Comparison of ENCODE assay signal across 9 cellular contexts in the genomic region with DNA sequence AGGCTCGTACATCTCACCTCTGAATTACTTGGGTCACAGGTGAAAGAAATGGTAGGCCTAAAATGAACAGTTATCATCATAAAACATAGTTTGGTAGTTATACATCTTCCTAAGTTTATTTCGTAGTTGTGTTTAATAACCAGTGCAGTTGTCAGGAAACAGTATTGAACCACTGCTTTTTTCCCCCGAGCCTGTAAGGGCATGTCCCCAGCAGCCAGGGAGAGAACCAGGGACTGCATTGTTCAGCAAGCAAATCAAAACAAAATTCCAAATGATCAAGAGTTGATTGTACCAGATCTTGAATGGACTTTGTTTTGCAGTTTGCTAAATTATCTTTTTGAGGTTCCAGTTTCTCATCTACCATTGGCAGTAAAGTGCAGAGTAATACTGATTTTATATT. TPM values are rescaled to one million over a fixed set of nuclear protein-coding genes. Genes with fewer than 3 reads are reported as not detected.
DNase-seq lines count a peak whose midpoint lies in the region; ATAC-seq and TF ChIP-seq lines count a peak whose summit lies in the region.
"Had no signal": no experiment of that assay in that cellular context is flagged by ENCODE, and none has a peak within 500 bp of the region (broad histone marks: within the 10 kb centered on the region; RNA-seq: fewer than 3 reads in every experiment).

No MANE protein-coding gene starts in this region.

- BruUV-seq in OCI-LY7 (replicated peaks; lab: Mats Ljungman, UMichigan), result no TSS peak

- TF ChIP-seq POLR2A in thyroid gland (IDR thresholded peaks at IDR 0.05), result no peak

- no peak for DNase-seq in GM12864 (ENCODE audit: low read depth)
- DNase-seq in OCI-LY7 (ENCODE audit: low spot score), result no peak
- peak; percentile 39 for DNase-seq in dermis blood vessel endothelial cell
- no peak for DNase-seq in CD1c-positive myeloid dendritic cell (ENCODE audit: extremely low spot score)
- no peak for DNase-seq in stimulated activated CD4-positive, alpha-beta T cell treated with anti-CD3 and anti-CD28 coated beads, Interleukin-2, amount 100 ng/mL, for 24 hours
- DNase-seq in thyroid gland, result no peak
- DNase-seq: small intestine had no signal

- H3K36me3 ChIP-seq in OCI-LY7 (ENCODE audit: insufficient read depth, low read length), result peaks cover 69% of the 10 kb centered on the region
- peaks cover 25% of the 10 kb centered on the region for H3K36me3 ChIP-seq in neuron (ENCODE audit: insufficient read depth, low read length)
- no peaks in the 10 kb centered on the region for H3K36me3 ChIP-seq in thyroid gland

- H4K20me1 ChIP-seq in OCI-LY7 (ENCODE audit: insufficient read depth, low read length), result peaks cover 50% of the 10 kb centered on the region

- H3K4me1 ChIP-seq in OCI-LY7 (ENCODE audit: insufficient read depth, low read length, poor library complexity, severe bottlenecking) (peaks cover 64% of the 10 kb centered on the region), neuron (ENCODE audit: insufficient read depth, low read length) (peaks cover 27% of the 10 kb centered on the region), thyroid gland (peaks cover 65 to 71% of the 10 kb centered on the region in 2 donors)

- ATAC-seq in GM21515 (IDR thresholded peaks at IDR 0.05; ENCODE audit: unreplicated experiment), result no peak

- POLR2A ChIA-PET in OCI-LY7 (lab: Charles Lee), result interaction anchor here (1.2 kb wide), 1 partner anchor 97 kb away, joined by 4 read pairs; no protein-coding TSS in a partner anchor

- H3K9me2 ChIP-seq in OCI-LY7 (ENCODE audit: insufficient read depth, low read length), result no peaks in the 10 kb centered on the region

- no peak overlapping the region for H2AFZ ChIP-seq in OCI-LY7 (ENCODE audit: low read length)
- no peak overlapping the region for H2AFZ ChIP-seq in neuron (ENCODE audit: low read depth, low read length)

- CTCF ChIA-PET in OCI-LY7 (lab: Charles Lee; ENCODE audit: unreplicated experiment), result no interaction called here

- peaks cover 82% of the 10 kb centered on the region for H3K79me2 ChIP-seq in OCI-LY7 (ENCODE audit: insufficient read depth, low read depth, low read length)

- H3K27me3 ChIP-seq in neuron (ENCODE audit: insufficient read depth, low read length), result no peaks in the 10 kb centered on the region
- H3K27me3 ChIP-seq in thyroid gland, result no peaks in the 10 kb centered on the region

- H3K4me3 ChIP-seq in GM12864 (ENCODE audit: low read depth, low read length) (peak overlapping the region; percentile 100), OCI-LY7 (ENCODE audit: low read depth, low read length, poor library complexity, severe bottlenecking) (peak overlapping the region; percentile 94), neuron (ENCODE audit: low read length) (peak overlapping the region; percentile 5), thyroid gland (replicated peaks in 1 of 3) (no peak overlapping the region)

- 45 to 46% methylated on average over 3 of the region's 3 CpGs for WGBS in thyroid gland, 2 donors

- TF ChIP-seq CTCF in GM12864 (IDR thresholded peaks at IDR 0.05; ENCODE audit: low read depth, low read length, missing control alignments), result no peak
- TF ChIP-seq CTCF in OCI-LY7 (conservative IDR thresholded peaks at IDR 0.05; ENCODE audit: low read length), result no peak
- TF ChIP-seq CTCF in thyroid gland (IDR thresholded peaks at IDR 0.05), result no peak

- intact Hi-C loops in OCI-LY7 (cut with micrococcal nuclease; ENCODE audit: unreplicated experiment), result no loop called here
- intact Hi-C loops in thyroid gland (cut with DNase I), result no loop called here

- H3K27ac ChIP-seq in OCI-LY7 (ENCODE audit: low read depth, low read length, poor library complexity, severe bottlenecking), result peak overlapping the region; percentile 5
- H3K27ac ChIP-seq in thyroid gland, result peak overlapping the region in 1 of 3 donors; percentile 74

- peak overlapping the region; percentile 95 for H3K4me2 ChIP-seq in OCI-LY7 (ENCODE audit: low read length)

- H3K9me3 ChIP-seq in OCI-LY7 (ENCODE audit: low read length), result no peaks in the 10 kb centered on the region
- H3K9me3 ChIP-seq in neuron (ENCODE audit: low read length), result no peaks in the 10 kb centered on the region
- no peaks in the 10 kb centered on the region for H3K9me3 ChIP-seq in thyroid gland

RNA-seq across cellular contexts. Expression of gene EIF4H, which starts 2.4 kb away (rescaled TPM):
- 202 and 231 TPM in 2 replicates for total RNA-seq in OCI-LY7 (2014; rRNA removed; shearing (Covaris generic))
- total RNA-seq in OCI-LY7 (2022), result 329 and 345 TPM in 2 replicates
- 305 and 481 TPM in 2 replicates for total RNA-seq in dermis blood vessel endothelial cell
- total RNA-seq in thyroid gland, result 100 to 1,000 TPM; 267 to 323 (median 298) TPM

RNA-seq across cellular contexts. Expression of gene LAT2, which starts 33.3 kb away (rescaled TPM):
- 41.1 and 48.3 TPM in 2 replicates for total RNA-seq in OCI-LY7 (2014; rRNA removed; shearing (Covaris generic))
- 79.1 and 93.8 TPM in 2 replicates for total RNA-seq in OCI-LY7 (2022)
- total RNA-seq in dermis blood vessel endothelial cell, result 1.2 and 1.9 TPM in 2 replicates
- total RNA-seq in thyroid gland, result 1 to 10 TPM in 3 of 4 donors, under 1 TPM in 1; 0.93 to 3.4 (median 2.5) TPM

Comparison
In these comparisons a context has a peak if more than half of its experiments do, and no peak if none do; other contexts are left out.
1. H3K4me3 ChIP-seq: peak in GM12864 (single experiment), OCI-LY7 (single experiment) and neuron (single experiment); none in thyroid gland (0 of 3).
2. RNA of gene LAT2, which starts 33.3 kb away (total RNA-seq): 41.1 to 93.8 TPM in OCI-LY7; 0.93 to 3.4 TPM in thyroid gland and 1.2 to 1.9 TPM in dermis blood vessel endothelial cell; every median in the first group is over 4 times any median in the second.